ENCODE assay signal across 1 cellular context in the genomic region with DNA sequence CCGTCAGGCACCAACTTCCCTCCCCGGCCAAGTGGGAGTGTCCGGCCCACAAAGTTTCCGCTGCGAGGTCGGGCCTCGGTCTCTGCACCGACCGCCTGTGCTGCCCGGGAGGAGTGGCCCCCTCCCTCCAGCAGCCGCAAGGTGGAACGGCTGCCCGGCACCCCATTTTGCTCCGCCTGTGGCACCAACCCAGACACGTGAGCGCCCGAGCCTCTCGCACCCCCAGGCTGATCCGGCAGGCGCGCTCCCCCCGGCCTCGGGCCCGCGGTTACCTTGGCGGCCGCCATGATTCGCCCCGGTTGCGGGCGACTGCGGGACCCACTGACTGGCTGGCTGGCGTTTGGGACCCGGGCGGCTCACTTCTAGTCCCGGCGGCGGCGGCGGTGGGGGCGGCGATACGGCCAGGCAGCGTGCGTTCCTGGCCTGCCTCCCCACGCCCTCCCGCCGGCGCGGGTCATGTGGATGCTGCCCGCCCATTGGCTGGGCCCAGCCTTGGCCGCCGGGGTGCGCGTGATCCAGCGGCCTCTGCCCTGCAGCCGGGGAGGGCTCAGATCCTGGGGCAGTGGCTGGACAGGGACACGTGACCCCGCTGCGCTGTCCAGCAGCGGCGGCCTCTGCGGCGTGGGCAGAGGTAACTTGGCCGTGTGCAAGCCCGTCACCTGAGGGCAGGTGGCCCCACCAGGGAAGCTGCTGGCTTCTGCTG.
TF ChIP-seq lines count a peak whose summit lies in the region.

TSS of gene SLC25A13 (minus strand) at position 429 of the 703 bp plus-strand sequence. CDS start at position 287, 142 bp downstream.

TF ChIP-seq in K562, 482 proteins besides CTCF, POLR2A, EP300 and RAD21 (continued from another document and continues in another):
- peak; percentile 95 for TF ChIP-seq MGA (IDR thresholded peaks at IDR 0.05)
- TF ChIP-seq ZBTB17 (CRISPR knock-in tag; IDR thresholded peaks at IDR 0.05): peak; percentile 16; the same call in 1 of the 2 replicates
- no peak for TF ChIP-seq MBD2 (IDR thresholded peaks at IDR 0.05; ENCODE audit: borderline replicate concordance, low read depth)
- TF ChIP-seq CHCHD3 (CRISPR knock-in tag; IDR thresholded peaks at IDR 0.05): no peak
- no peak for TF ChIP-seq C11orf30 (IDR thresholded peaks at IDR 0.05; ENCODE audit: low read depth)
- no peak for TF ChIP-seq ZNF778 (CRISPR knock-in tag; IDR thresholded peaks at IDR 0.05)
- TF ChIP-seq PTRF (tag; IDR thresholded peaks at IDR 0.05): no peak
- peak; percentile 99 for TF ChIP-seq REST (CRISPR knock-in tag; IDR thresholded peaks at IDR 0.05; ENCODE audit: low read depth)
- no peak for TF ChIP-seq NFIX (CRISPR knock-in tag; IDR thresholded peaks at IDR 0.05; ENCODE audit: low read depth)
- TF ChIP-seq ZNF436 (CRISPR knock-in tag; IDR thresholded peaks at IDR 0.05): no peak
- TF ChIP-seq ESRRB (CRISPR knock-in tag; IDR thresholded peaks at IDR 0.05; ENCODE audit: borderline replicate concordance): no peak
- peak; percentile 12; the same call in 1 of the 2 replicates for TF ChIP-seq ZBED1 (IDR thresholded peaks at IDR 0.05)
- TF ChIP-seq ZNF133 (CRISPR knock-in tag; IDR thresholded peaks at IDR 0.05): no peak
- no peak for TF ChIP-seq STAT5B (CRISPR knock-in tag; IDR thresholded peaks at IDR 0.05)
- TF ChIP-seq ILF3 (IDR thresholded peaks at IDR 0.05; ENCODE audit: borderline replicate concordance): no peak
- TF ChIP-seq MYBL2 (IDR thresholded peaks at IDR 0.05; ENCODE audit: low read depth): no peak
- no peak for TF ChIP-seq MYBL2 (CRISPR knock-in tag; IDR thresholded peaks at IDR 0.05; ENCODE audit: borderline replicate concordance)
- peak; percentile 6 for TF ChIP-seq SMAD1 (IDR thresholded peaks at IDR 0.05; ENCODE audit: low read depth, low read length, partially characterized antibody)
- TF ChIP-seq MCM7 (IDR thresholded peaks at IDR 0.05): no peak
- TF ChIP-seq, protein P1, sequence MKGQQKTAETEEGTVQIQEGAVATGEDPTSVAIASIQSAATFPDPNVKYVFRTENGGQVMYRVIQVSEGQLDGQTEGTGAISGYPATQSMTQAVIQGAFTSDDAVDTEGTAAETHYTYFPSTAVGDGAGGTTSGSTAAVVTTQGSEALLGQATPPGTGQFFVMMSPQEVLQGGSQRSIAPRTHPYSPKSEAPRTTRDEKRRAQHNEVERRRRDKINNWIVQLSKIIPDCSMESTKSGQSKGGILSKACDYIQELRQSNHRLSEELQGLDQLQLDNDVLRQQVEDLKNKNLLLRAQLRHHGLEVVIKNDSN (CRISPR knock-in tag; IDR thresholded peaks at IDR 0.05): peak; percentile 99
- TF ChIP-seq KLF13 (tag; IDR thresholded peaks at IDR 0.05; ENCODE audit: borderline replicate concordance, low read depth): peak; percentile 63; the same call in 1 of the 2 replicates
- TF ChIP-seq NONO (IDR thresholded peaks at IDR 0.05; ENCODE audit: low read depth in 2 of 2, low read length in 1 of 2): peak; percentile 63 to 91
- TF ChIP-seq CHD4 (IDR thresholded peaks at IDR 0.05; ENCODE audit: insufficient read depth, insufficient replicate concordance, low read depth, low read length, poor library complexity, severe bottlenecking): no peak
- TF ChIP-seq ZNF212 (CRISPR knock-in tag; IDR thresholded peaks at IDR 0.05): 0 out of 2 replicates have a peak, but pooled peaks have one; percentile 61
- TF ChIP-seq GTF2E2 (tag; IDR thresholded peaks at IDR 0.05): peak; percentile 77; the same call in 1 of the 2 replicates
- no peak for TF ChIP-seq ASH1L (IDR thresholded peaks at IDR 0.05; ENCODE audit: borderline replicate concordance, low read depth, partially characterized antibody)
- TF ChIP-seq GTF2F1 (IDR thresholded peaks at IDR 0.05; ENCODE audit: low read depth, low read length): 0 out of 2 replicates have a peak, but pooled peaks have one; percentile 26
- no peak for TF ChIP-seq ZNF785 (CRISPR knock-in tag; IDR thresholded peaks at IDR 0.05)
- no peak for TF ChIP-seq SETDB1 (IDR thresholded peaks at IDR 0.05; ENCODE audit: low read length)
- TF ChIP-seq ZNF23 (CRISPR knock-in tag; IDR thresholded peaks at IDR 0.05): no peak
- no peak; a peak in 1 of 4 replicates for TF ChIP-seq CSDE1 (IDR thresholded peaks at IDR 0.05)
- TF ChIP-seq ZNF184 (CRISPR knock-in tag; IDR thresholded peaks at IDR 0.05): no peak
- peak; percentile 90 for TF ChIP-seq TFAP4 (CRISPR knock-in tag; IDR thresholded peaks at IDR 0.05; ENCODE audit: borderline replicate concordance)
- peak; percentile 88 for TF ChIP-seq CTBP1 (IDR thresholded peaks at IDR 0.05; ENCODE audit: borderline replicate concordance)
- TF ChIP-seq SMARCC2 (IDR thresholded peaks at IDR 0.05; ENCODE audit: low read depth): no peak
- no peak for TF ChIP-seq SFPQ (IDR thresholded peaks at IDR 0.05; ENCODE audit: low read depth, low read length)
- peak; percentile 64; the same call in 1 of the 2 replicates for TF ChIP-seq TCF7 (IDR thresholded peaks at IDR 0.05; ENCODE audit: borderline replicate concordance)
- TF ChIP-seq, protein P2, sequence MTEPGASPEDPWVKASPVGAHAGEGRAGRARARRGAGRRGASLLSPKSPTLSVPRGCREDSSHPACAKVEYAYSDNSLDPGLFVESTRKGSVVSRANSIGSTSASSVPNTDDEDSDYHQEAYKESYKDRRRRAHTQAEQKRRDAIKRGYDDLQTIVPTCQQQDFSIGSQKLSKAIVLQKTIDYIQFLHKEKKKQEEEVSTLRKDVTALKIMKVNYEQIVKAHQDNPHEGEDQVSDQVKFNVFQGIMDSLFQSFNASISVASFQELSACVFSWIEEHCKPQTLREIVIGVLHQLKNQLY (CRISPR knock-in tag; conservative IDR thresholded peaks at IDR 0.05): peak in 1 of 2 experiments; percentile 98; a peak in 2 of 4 replicates
- TF ChIP-seq ZC3H8 (IDR thresholded peaks at IDR 0.05): no peak
- peak; percentile 98 for TF ChIP-seq RAD51 (IDR thresholded peaks at IDR 0.05; ENCODE audit: borderline replicate concordance, low read depth)
- TF ChIP-seq POLR2G (IDR thresholded peaks at IDR 0.05; ENCODE audit: low read depth, low read length): peak; percentile 96
- TF ChIP-seq POLR3A (IDR thresholded peaks at IDR 0.05; ENCODE audit: borderline replicate concordance, extremely low read depth, insufficient read depth, insufficient read length): no peak
- no peak; the same call in 1 of the 2 replicates for TF ChIP-seq ZBTB7A (IDR thresholded peaks at IDR 0.05; ENCODE audit: borderline replicate concordance, control insufficient read depth, low read depth, low read length)
